ENCODE assay signal across 8 cellular contexts in genomic region chr2:199850250-199850717, GRCh38. TPM values are rescaled to one million over a fixed set of nuclear protein-coding genes. Genes with fewer than 3 reads are reported as not detected.
A peak's percentile ranks its signal among the peaks of the same experiment; 100 is the strongest.
DNase-seq lines count a peak whose midpoint lies in the region; ATAC-seq and TF ChIP-seq lines count a peak whose summit lies in the region.

No MANE protein-coding gene starts in this region.

- H3K27ac Mint-ChIP-seq in MCF 10A (ENCODE audit: low read depth, unreplicated experiment): no peak overlapping the region

- BruUV-seq in MCF 10A (replicated peaks; lab: Mats Ljungman, UMichigan): no TSS peak

- CTCF ChIA-PET in MCF 10A (lab: Yijun Ruan, JAX): interaction anchor here (0.7 to 1.3 kb wide), 3 partner anchors 10 to 203 kb away, joined by 3 to 5 read pairs (median 4); no protein-coding TSS in a partner anchor

- no peak for TF ChIP-seq CTCF in heart right ventricle (IDR thresholded peaks at IDR 0.05)
- TF ChIP-seq CTCF in MCF 10A (IDR thresholded peaks at IDR 0.05; ENCODE audit: unreplicated experiment): no peak
- no peak for TF ChIP-seq CTCF in mucosa of descending colon (IDR thresholded peaks at IDR 0.05)

- H3K9me3 Mint-ChIP-seq in MCF 10A (ENCODE audit: unreplicated experiment): no peaks in the 10 kb centered on the region

- H3K27me3 Mint-ChIP-seq in MCF 10A (ENCODE audit: insufficient read depth, unreplicated experiment): peaks cover 55% of the 10 kb centered on the region

- 16 to 17% methylated on average over 12 of the region's 12 CpGs for WGBS in heart right ventricle, 2 donors
- 14 to 17% methylated on average over 12 of the region's 12 CpGs for WGBS in aorta, 2 donors

- peaks cover 6% of the 10 kb centered on the region for H3K4me1 Mint-ChIP-seq in MCF 10A (ENCODE audit: insufficient read depth, unreplicated experiment)

- intact Hi-C loops in heart right ventricle (cut with DNase I) (loop anchor here in 1 of 10 donors (10.0 kb wide), 1 partner anchor 95 kb away; no protein-coding TSS in a partner anchor), left ventricle myocardium superior (cut with micrococcal nuclease) (no loop called here), MCF 10A (cut with micrococcal nuclease) (loop anchor here (10.0 kb wide), 1 partner anchor 95 kb away; no protein-coding TSS in a partner anchor), mucosa of descending colon (cut with DNase I, micrococcal nuclease) (no loop called here), aorta (cut with DNase I) (no loop called here)

- POLR2A ChIA-PET in MCF 10A (lab: Yijun Ruan, JAX): interaction anchor here (0.8 kb wide), 1 partner anchor 61 kb away, joined by 3 read pairs; the partner anchor contains the start of gene C2orf69

- peak overlapping the region; percentile 33 to 83 (median 68) for H3K4me3 ChIP-seq in heart right ventricle
- peak overlapping the region; percentile 21 for H3K4me3 ChIP-seq in mucosa of descending colon
- peak overlapping the region; percentile 3 to 48 for H3K4me3 ChIP-seq in aorta (ENCODE audit: low read length in 2 of 2)

- H3K27me3 ChIP-seq in heart right ventricle (peaks cover 0 to 27% (median 0%) of the 10 kb centered on the region in 7 donors), aorta (ENCODE audit: control insufficient read depth in 1 of 2, insufficient read depth in 2 of 2, low read length in 1 of 2) (no peaks in the 10 kb centered on the region)

- ATAC-seq in heart right ventricle: no peak
- no peak for ATAC-seq in left ventricle myocardium superior
- ATAC-seq in mucosa of descending colon: no peak
- peak; percentile 15 for ATAC-seq in aorta (ENCODE audit: low FRiP score)
- no peak for ATAC-seq in GM21423 (IDR thresholded peaks at IDR 0.05; ENCODE audit: unreplicated experiment)

- no peaks in the 10 kb centered on the region for H3K36me3 ChIP-seq in heart right ventricle
- no peaks in the 10 kb centered on the region for H3K36me3 ChIP-seq in mucosa of descending colon (ENCODE audit: low read depth)
- no peaks in the 10 kb centered on the region for H3K36me3 ChIP-seq in aorta (ENCODE audit: control insufficient read depth in 1 of 2, insufficient read depth in 2 of 2, low read length in 1 of 2)

- H3K36me3 Mint-ChIP-seq in MCF 10A (ENCODE audit: insufficient read depth, unreplicated experiment): no peaks in the 10 kb centered on the region

- peak overlapping the region; percentile 93 for H3K4me3 Mint-ChIP-seq in MCF 10A (ENCODE audit: unreplicated experiment)

- H3K27ac ChIP-seq in heart right ventricle (peak overlapping the region in 4 of 10 donors; percentile 30 to 78 (median 46)), aorta (ENCODE audit: low read depth in 1 of 2, low read length in 2 of 2) (no peak overlapping the region)

- peaks cover 0 to 15% (median 4%) of the 10 kb centered on the region in 9 donors for H3K4me1 ChIP-seq in heart right ventricle
- H3K4me1 ChIP-seq in mucosa of descending colon (ENCODE audit: low read depth): no peaks in the 10 kb centered on the region
- no peaks in the 10 kb centered on the region for H3K4me1 ChIP-seq in aorta (ENCODE audit: control insufficient read depth in 1 of 2, insufficient read depth in 2 of 2, low read length in 2 of 2)

- H3K9me3 ChIP-seq in heart right ventricle (no peaks in the 10 kb centered on the region), mucosa of descending colon (no peaks in the 10 kb centered on the region), aorta (ENCODE audit: control insufficient read depth, low read length) (peaks cover 1% of the 10 kb centered on the region)

- no peak for DNase-seq in heart right ventricle
- DNase-seq in left ventricle myocardium superior: no peak
- no peak for DNase-seq in MCF 10A (ENCODE audit: unreplicated experiment)
- no peak for DNase-seq in mucosa of descending colon
- DNase-seq in aorta: no peak
- DNase-seq in C1 segment of cervical spinal cord (lab: John Stamatoyannopoulos, UW): no peak
- no peak for DNase-seq in NCI-H2107 (lab: John Stamatoyannopoulos, UW)

RNA-seq across cellular contexts. Expression of gene FTCDNL1, which starts 0.7 kb away (rescaled TPM):
- total RNA-seq in heart right ventricle (1 to 10 TPM; 2.5 to 7.1 (median 4.8) TPM), left ventricle myocardium superior (2.0 TPM), MCF 10A (2022) (1.9 and 2.5 TPM in 2 replicates), mucosa of descending colon (1 to 10 TPM; 2.1 to 5.1 (median 2.3) TPM), aorta (1 to 10 TPM; 1.4 to 1.7 TPM)
- polyA plus RNA-seq in heart right ventricle (under 1 TPM; 0.44 to 0.59 TPM), aorta (not detected)
